ENCODE assay signal across 21 cellular contexts in the genomic region with DNA sequence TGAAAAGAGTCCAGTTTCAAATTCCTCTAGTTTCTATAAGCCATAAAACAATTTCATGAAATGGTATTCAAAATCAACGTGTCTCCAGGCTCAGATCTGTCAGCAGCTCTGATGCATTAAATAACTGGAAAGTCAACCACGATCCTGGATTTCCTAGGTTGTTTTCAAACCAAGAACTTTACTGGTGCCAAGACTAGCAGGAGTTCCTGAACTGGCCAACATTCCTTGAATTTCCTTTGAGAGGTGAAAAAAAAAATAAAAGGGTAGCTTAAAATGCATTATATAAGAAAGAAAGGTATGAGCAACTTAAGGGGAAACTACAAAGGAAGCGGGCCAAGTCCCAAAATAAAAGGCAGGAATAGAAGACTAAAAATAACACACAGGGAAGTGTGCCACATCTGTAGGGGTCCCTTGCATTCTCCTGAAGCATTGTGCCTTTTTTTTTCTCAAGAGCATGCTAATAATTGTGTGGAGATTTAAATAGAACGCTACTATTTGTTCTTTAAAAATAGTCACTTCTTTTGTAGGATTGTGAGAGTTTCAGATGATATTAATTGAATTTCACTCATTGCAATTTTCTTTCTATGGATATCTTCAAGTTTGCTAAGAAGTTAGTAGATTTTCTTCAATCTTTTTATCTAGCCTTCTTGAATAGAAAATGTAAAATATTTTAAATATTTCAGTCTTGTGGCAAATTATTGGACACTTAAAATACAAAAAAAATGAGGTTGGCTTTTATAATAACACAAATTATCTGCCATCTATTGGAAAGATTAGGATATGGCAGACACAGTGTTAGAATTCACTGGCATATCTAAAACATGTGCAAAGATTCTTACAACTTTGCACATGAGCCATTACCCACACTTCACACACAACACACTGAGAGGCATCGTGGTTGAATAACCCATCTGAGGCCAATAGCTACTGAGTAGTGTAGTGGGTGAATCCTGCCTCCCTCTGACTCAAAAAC. TPM values are rescaled to one million over a fixed set of nuclear protein-coding genes. Genes with fewer than 3 reads are reported as not detected.
"Had no signal": no experiment of that assay in that cellular context is flagged by ENCODE, and none has a peak within 500 bp of the region (broad histone marks: within the 10 kb centered on the region; RNA-seq: fewer than 3 reads in every experiment).

No MANE protein-coding gene starts in this region.

- ATAC-seq: activated naive CD8-positive, alpha-beta T cell treated with anti-CD3 and anti-CD28 coated beads, Interleukin-2, amount 50 U/mL, for 24 hours; left lobe of liver; naive thymus-derived CD4-positive, alpha-beta T cell; stimulated activated naive CD8-positive, alpha-beta T cell treated with anti-CD3 and anti-CD28 coated beads, Interleukin-15, Interleukin-2, amounts not matched to agents 100 U/mL and 50 U/mL, for 24 hours; T-cell had no signal

- DNase-seq: activated CD4-positive, CD25-positive, alpha-beta regulatory T cell treated with anti-CD3 and anti-CD28 coated beads, Interleukin-2, amount 50 U/mL, for 72 hours; activated naive CD4-positive, alpha-beta T cell treated with Interleukin-2 at 50 U/mL for 16 hours; activated naive CD8-positive, alpha-beta T cell treated with anti-CD3 and anti-CD28 coated beads, Interleukin-2, amount 50 U/mL, for 24 hours; activated T-cell treated with anti-CD3 and anti-CD28 coated beads for 4 hours; aorta; caudate nucleus; effector memory CD4-positive, alpha-beta T cell; naive thymus-derived CD4-positive, alpha-beta T cell; small intestine; stimulated activated CD4-positive, alpha-beta T cell treated with anti-CD3 and anti-CD28 coated beads, Interleukin-4, amount 100 ng/mL, for 4 hours; stimulated activated naive CD8-positive, alpha-beta T cell treated with anti-CD3 and anti-CD28 coated beads, Interleukin-15, Interleukin-2, amounts not matched to agents 100 U/mL and 50 U/mL, for 24 hours; T-cell; T-helper 9 cell had no signal

- H3K27ac ChIP-seq: coronary artery, right atrium auricular region, suprapubic skin had no signal

- H3K4me3 ChIP-seq: coronary artery, right atrium auricular region, suprapubic skin had no signal

- H3K27me3 Mint-ChIP-seq: activated naive CD8-positive, alpha-beta T cell treated with anti-CD3 and anti-CD28 coated beads, Interleukin-2, amount 50 U/mL, for 24 hours; T-cell; type B pancreatic cell had no signal

- H3K4me1 Mint-ChIP-seq: activated naive CD8-positive, alpha-beta T cell treated with anti-CD3 and anti-CD28 coated beads, Interleukin-2, amount 50 U/mL, for 24 hours; T-cell had no signal

- H3K4me3 Mint-ChIP-seq: activated naive CD8-positive, alpha-beta T cell treated with anti-CD3 and anti-CD28 coated beads, Interleukin-2, amount 50 U/mL, for 24 hours; naive thymus-derived CD4-positive, alpha-beta T cell; T-cell; type B pancreatic cell had no signal

- H3K9me3 Mint-ChIP-seq: activated naive CD8-positive, alpha-beta T cell treated with anti-CD3 and anti-CD28 coated beads, Interleukin-2, amount 50 U/mL, for 24 hours; naive thymus-derived CD4-positive, alpha-beta T cell; type B pancreatic cell had no signal

- H3K9me3 ChIP-seq: right atrium auricular region, suprapubic skin had no signal

- H3K27ac Mint-ChIP-seq: activated naive CD8-positive, alpha-beta T cell treated with anti-CD3 and anti-CD28 coated beads, Interleukin-2, amount 50 U/mL, for 24 hours; naive thymus-derived CD4-positive, alpha-beta T cell; T-cell; type B pancreatic cell had no signal

- H3K36me3 ChIP-seq: right atrium auricular region, suprapubic skin had no signal

- H3K4me1 ChIP-seq: right atrium auricular region, suprapubic skin had no signal

- FAIRE-seq: islet of Langerhans, small intestine had no signal

- H3K36me3 Mint-ChIP-seq: T-cell, type B pancreatic cell had no signal

- H3K27me3 ChIP-seq: right atrium auricular region, suprapubic skin had no signal

RNA-seq across cellular contexts. Expression of gene ESM1, which starts 15.3 kb away (rescaled TPM):
- total RNA-seq: left lobe of liver, right atrium auricular region had no signal
- polyA plus RNA-seq: naive thymus-derived CD4-positive, alpha-beta T cell had no signal

RNA-seq across cellular contexts. Expression of gene GZMK, which starts 53.9 kb away (rescaled TPM):
- total RNA-seq: epithelial cell of proximal tubule, lung microvascular endothelial cell had no signal
